1 cellular context compared by ENCODE assay signal in genomic region chr14:50830044-50830931, GRCh38.
TF ChIP-seq lines count a peak whose summit lies in the region.

No MANE protein-coding gene starts in this region.

TF ChIP-seq in WTC11, 78 proteins besides CTCF, POLR2A, EP300 and RAD21 (continued from another document):
- no peak for TF ChIP-seq ZSCAN18 (CRISPR knock-in tag; IDR thresholded peaks at IDR 0.05)
- TF ChIP-seq GTF2I (CRISPR knock-in tag; conservative IDR thresholded peaks at IDR 0.05) = no peak
- TF ChIP-seq ZNF138 (CRISPR knock-in tag; conservative IDR thresholded peaks at IDR 0.05) = no peak
- TF ChIP-seq CBFB (CRISPR knock-in tag; IDR thresholded peaks at IDR 0.05; ENCODE audit: low read depth) = no peak
- TF ChIP-seq E2F4 (CRISPR knock-in tag; IDR thresholded peaks at IDR 0.05; ENCODE audit: borderline replicate concordance, low read depth) = no peak
- TF ChIP-seq OVOL2 (CRISPR knock-in tag; IDR thresholded peaks at IDR 0.05; ENCODE audit: borderline replicate concordance) = no peak
- TF ChIP-seq ZNF416 (CRISPR knock-in tag; IDR thresholded peaks at IDR 0.05) = no peak
- TF ChIP-seq ZMAT4 (CRISPR knock-in tag; IDR thresholded peaks at IDR 0.05) = no peak
- no peak for TF ChIP-seq JAZF1 (CRISPR knock-in tag; IDR thresholded peaks at IDR 0.05)
- no peak for TF ChIP-seq FOXK1 (CRISPR knock-in tag; IDR thresholded peaks at IDR 0.05)
- TF ChIP-seq E2F1 (CRISPR knock-in tag; IDR thresholded peaks at IDR 0.05) = no peak
- no peak; the same call in 1 of the 2 replicates for TF ChIP-seq MAX (CRISPR knock-in tag; IDR thresholded peaks at IDR 0.05)
- TF ChIP-seq ESRRA (CRISPR knock-in tag; IDR thresholded peaks at IDR 0.05; ENCODE audit: borderline replicate concordance) = no peak
- TF ChIP-seq NFYB (CRISPR knock-in tag; conservative IDR thresholded peaks at IDR 0.05; ENCODE audit: low read depth) = no peak
- TF ChIP-seq CREB1 (CRISPR knock-in tag; IDR thresholded peaks at IDR 0.05) = no peak
- TF ChIP-seq KAT7 (CRISPR knock-in tag; IDR thresholded peaks at IDR 0.05; ENCODE audit: borderline replicate concordance) = 0 out of 2 replicates have a peak, but pooled peaks have one; percentile 16
- peak; percentile 67; the same call in 1 of the 2 replicates for TF ChIP-seq ARID4B (CRISPR knock-in tag; IDR thresholded peaks at IDR 0.05; ENCODE audit: borderline replicate concordance)
- peak; percentile 52; the same call in 1 of the 2 replicates for TF ChIP-seq ETV6 (CRISPR knock-in tag; IDR thresholded peaks at IDR 0.05)
- TF ChIP-seq ZNF232 (CRISPR knock-in tag; IDR thresholded peaks at IDR 0.05) = no peak
- no peak for TF ChIP-seq AFF4 (CRISPR knock-in tag; IDR thresholded peaks at IDR 0.05; ENCODE audit: borderline replicate concordance)
